Comparison of ENCODE assay signal across 8 cellular contexts in the genomic region with DNA sequence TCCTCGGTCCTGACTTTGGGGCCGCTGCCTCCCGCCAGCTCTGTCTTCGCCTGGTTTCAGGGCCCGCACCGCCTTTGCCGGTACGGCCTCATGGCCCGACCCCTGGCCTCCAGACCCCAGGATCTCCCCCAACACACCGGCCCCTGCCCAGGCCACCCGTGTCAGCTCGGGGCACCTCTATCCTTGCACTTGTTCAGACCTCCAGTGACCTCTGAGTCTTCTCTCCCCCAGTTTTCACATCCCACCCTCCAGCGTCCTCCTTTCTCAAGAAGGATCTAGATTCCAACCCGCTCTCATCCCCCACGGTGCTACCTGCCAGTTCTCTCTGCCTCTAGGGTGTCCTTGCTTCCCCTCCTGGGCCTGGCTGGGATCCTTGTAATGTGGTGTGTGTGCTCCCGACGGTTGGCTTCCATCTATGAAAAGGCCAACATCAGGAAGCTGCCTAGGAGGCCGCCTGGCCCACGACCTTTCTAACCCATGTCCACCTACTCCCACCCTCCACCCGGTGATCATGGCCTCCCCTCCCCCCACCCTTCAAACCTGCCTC.
DNase-seq lines count a peak whose midpoint lies in the region; TF ChIP-seq lines count a peak whose summit lies in the region.

No MANE protein-coding gene starts in this region.

- peak overlapping the region; percentile 37 for H3K23ac ChIP-seq in mesendoderm (ENCODE audit: low read length)

- H3K27me3 Mint-ChIP-seq in activated naive CD4-positive, alpha-beta T cell treated with anti-CD3 and anti-CD28 coated beads for 36 hours (ENCODE audit: low read depth), result peaks cover 50% of the 10 kb centered on the region
- H3K27me3 Mint-ChIP-seq in type B pancreatic cell, result no peaks in the 10 kb centered on the region

- CTCF ChIA-PET in activated naive CD4-positive, alpha-beta T cell treated with anti-CD3 and anti-CD28 coated beads for 36 hours (lab: Charles Lee), result interaction anchor here (1.3 kb wide), 1 partner anchor 28 kb away, joined by 3 read pairs; no protein-coding TSS in a partner anchor

- H3K4ac ChIP-seq in mesendoderm (ENCODE audit: low read depth, low read length), result no peak overlapping the region

- no peak overlapping the region for H4K5ac ChIP-seq in mesendoderm (ENCODE audit: low read length)

- H3K56ac ChIP-seq in mesendoderm (ENCODE audit: low read length), result peak overlapping the region; percentile 95

- H3K9ac ChIP-seq in mesendoderm (ENCODE audit: low read length) (peak overlapping the region; percentile 46), Karpas-422 (ENCODE audit: low read length) (no peak overlapping the region)

- DNase-seq in activated naive CD4-positive, alpha-beta T cell treated with anti-CD3 and anti-CD28 coated beads for 36 hours, result no peak
- no peak for DNase-seq in activated naive CD4-positive, alpha-beta T cell treated with anti-CD3 and anti-CD28 coated beads, Interleukin-2, amount 50 U/mL, for 16 hours
- DNase-seq in breast epithelium (ENCODE audit: low spot score in 2 of 2) (no peak), mesendoderm (peak; percentile 4), type B pancreatic cell (ENCODE audit: extremely low spot score, unreplicated experiment) (no peak), MV-4-11 (lab: John Stamatoyannopoulos, UW) (no peak), retina (no peak), Karpas-422 (no peak)

- H3K27ac ChIP-seq in breast epithelium, result peak overlapping the region; percentile 74 to 77
- no peak overlapping the region for H3K27ac ChIP-seq in mesendoderm (ENCODE audit: low read depth, low read length)
- H3K27ac ChIP-seq in Karpas-422 (ENCODE audit: low read length), result no peak overlapping the region

- H3K18ac ChIP-seq in mesendoderm (ENCODE audit: low read length), result peak overlapping the region; percentile 45

- H3K4me1 ChIP-seq in breast epithelium (no peaks in the 10 kb centered on the region), mesendoderm (ENCODE audit: control insufficient read depth, low read depth, low read length) (no peaks in the 10 kb centered on the region), Karpas-422 (ENCODE audit: low read length) (no peaks in the 10 kb centered on the region)

- H3K9me3 ChIP-seq in breast epithelium (no peaks in the 10 kb centered on the region), Karpas-422 (ENCODE audit: low read length) (no peaks in the 10 kb centered on the region)

- no peak overlapping the region for H2BK5ac ChIP-seq in mesendoderm (ENCODE audit: low read length)

- no peaks in the 10 kb centered on the region for H3K79me1 ChIP-seq in mesendoderm (ENCODE audit: low read length)

- peak overlapping the region; percentile 76 for H3K4me3 Mint-ChIP-seq in activated naive CD4-positive, alpha-beta T cell treated with anti-CD3 and anti-CD28 coated beads for 36 hours
- peak overlapping the region; percentile 91 for H3K4me3 Mint-ChIP-seq in type B pancreatic cell

- H3K27me3 ChIP-seq in breast epithelium, result no peaks in the 10 kb centered on the region
- H3K27me3 ChIP-seq in mesendoderm (ENCODE audit: insufficient read depth, low read length, poor library complexity), result no peaks in the 10 kb centered on the region
- H3K27me3 ChIP-seq in Karpas-422 (ENCODE audit: low read length), result no peaks in the 10 kb centered on the region

- no peak overlapping the region for H2AK5ac ChIP-seq in mesendoderm (ENCODE audit: low read length)

- H3K9me2 ChIP-seq in Karpas-422 (replicated peaks; ENCODE audit: insufficient read depth, low read length), result no peaks in the 10 kb centered on the region

- H3K4me3 ChIP-seq in breast epithelium (peak overlapping the region; percentile 44 to 79 (median 59)), mesendoderm (ENCODE audit: low read length) (no peak overlapping the region), Karpas-422 (ENCODE audit: low read length) (no peak overlapping the region)

- H3K27ac Mint-ChIP-seq in activated naive CD4-positive, alpha-beta T cell treated with anti-CD3 and anti-CD28 coated beads for 36 hours, result no peak overlapping the region
- H3K27ac Mint-ChIP-seq in type B pancreatic cell, result peak overlapping the region; percentile 91

- TF ChIP-seq POLR2A in breast epithelium (IDR thresholded peaks at IDR 0.05), result no peak

- no peaks in the 10 kb centered on the region for H3K36me3 Mint-ChIP-seq in activated naive CD4-positive, alpha-beta T cell treated with anti-CD3 and anti-CD28 coated beads for 36 hours (ENCODE audit: low read depth)
- no peaks in the 10 kb centered on the region for H3K36me3 Mint-ChIP-seq in type B pancreatic cell

- no peak overlapping the region for H2AFZ ChIP-seq in Karpas-422 (ENCODE audit: low read length)

- no peaks in the 10 kb centered on the region for H3K9me3 Mint-ChIP-seq in activated naive CD4-positive, alpha-beta T cell treated with anti-CD3 and anti-CD28 coated beads for 36 hours
- peaks cover 5% of the 10 kb centered on the region for H3K9me3 Mint-ChIP-seq in type B pancreatic cell

- H3K36me3 ChIP-seq in breast epithelium (no peaks in the 10 kb centered on the region), mesendoderm (ENCODE audit: control insufficient read depth, insufficient read depth, low read length) (no peaks in the 10 kb centered on the region), Karpas-422 (ENCODE audit: insufficient read depth, low read length) (no peaks in the 10 kb centered on the region)

- H3K79me2 ChIP-seq in mesendoderm (ENCODE audit: control insufficient read depth, insufficient read depth, low read length) (no peaks in the 10 kb centered on the region), Karpas-422 (ENCODE audit: low read length) (no peaks in the 10 kb centered on the region)

- no peak overlapping the region for H2BK15ac ChIP-seq in mesendoderm (replicated peaks; ENCODE audit: low read depth)

- peaks cover 9% of the 10 kb centered on the region for H3K4me1 Mint-ChIP-seq in activated naive CD4-positive, alpha-beta T cell treated with anti-CD3 and anti-CD28 coated beads for 36 hours (ENCODE audit: low read depth)
- peaks cover 18% of the 10 kb centered on the region for H3K4me1 Mint-ChIP-seq in type B pancreatic cell (ENCODE audit: unreplicated experiment)

- intact Hi-C loops in activated naive CD4-positive, alpha-beta T cell treated with anti-CD3 and anti-CD28 coated beads for 36 hours (cut with micrococcal nuclease), result no loop called here
- intact Hi-C loops in breast epithelium (cut with DNase I; ENCODE audit: low total_unique reads), result no loop called here

- H4K8ac ChIP-seq in mesendoderm (ENCODE audit: low read depth, low read length), result no peak overlapping the region

- WGBS in mesendoderm (ENCODE audit: extremely low coverage, insufficient coverage, low lambda C conversion rate), result no CpG with 5 or more reads among the region's 20 CpGs

- H2BK120ac ChIP-seq in mesendoderm (ENCODE audit: low read depth, low read length), result no peak overlapping the region

- H4K20me1 ChIP-seq in Karpas-422 (ENCODE audit: insufficient read depth, low read depth, low read length), result no peaks in the 10 kb centered on the region

- TF ChIP-seq CTCF in breast epithelium (IDR thresholded peaks at IDR 0.05) (no peak), type B pancreatic cell (conservative IDR thresholded peaks at IDR 0.05) (no peak)

- no peak overlapping the region for H3K4me2 ChIP-seq in mesendoderm (ENCODE audit: low read length)
- H3K4me2 ChIP-seq in Karpas-422 (ENCODE audit: low read depth, low read length, poor library complexity, severe bottlenecking), result no peak overlapping the region

Comparison
In these comparisons a context has a peak if more than half of its experiments do, and no peak if none do; other contexts are left out.
1. H3K27ac ChIP-seq: peak in breast epithelium (2 of 2); none in mesendoderm (single experiment) and Karpas-422 (single experiment).
2. H3K4me3 ChIP-seq: peak in breast epithelium (3 of 3); none in mesendoderm (single experiment) and Karpas-422 (single experiment).